In the genomic region with DNA sequence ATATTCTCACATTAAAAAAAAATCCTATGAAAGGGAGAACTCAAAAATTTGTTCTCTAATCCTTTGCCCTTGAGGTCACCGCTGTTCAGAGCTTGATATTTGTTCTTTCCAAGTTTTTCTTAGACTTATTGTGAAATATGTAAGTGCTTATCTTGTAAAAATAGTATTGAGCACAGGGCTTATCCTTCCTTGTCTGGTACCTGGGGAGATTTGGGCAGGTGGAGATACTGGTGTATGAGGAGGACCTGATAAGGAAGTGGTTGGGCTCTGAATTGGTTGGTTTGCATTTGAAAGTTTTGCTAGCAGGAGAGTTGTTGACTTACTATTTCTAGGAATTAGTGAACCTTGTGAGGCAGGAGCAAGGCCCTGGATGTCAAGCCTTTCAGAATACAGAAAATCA, we compare ENCODE assay signal across 20 cellular contexts.
"Had no signal": no experiment of that assay in that cellular context is flagged by ENCODE, and none has a peak within 500 bp of the region (broad histone marks: within the 10 kb centered on the region; RNA-seq: fewer than 3 reads in every experiment).

No MANE protein-coding gene starts in this region.

- H3K27me3 ChIP-seq: breast epithelium, dorsolateral prefrontal cortex, suprapubic skin, upper lobe of left lung had no signal

- ATAC-seq: activated CD4-positive, CD25-positive, alpha-beta regulatory T cell treated with anti-CD3 and anti-CD28 coated beads, Interleukin-2, amount 50 U/mL, for 24 hours; esophagus mucosa; natural killer cell; psoas muscle; stimulated activated naive CD8-positive, alpha-beta T cell treated with anti-CD3 and anti-CD28 coated beads, Interleukin-15, Interleukin-2, amounts not matched to agents 100 U/mL and 50 U/mL, for 24 hours; T-helper 17 cell had no signal

- H3K4me3 Mint-ChIP-seq: activated naive CD8-positive, alpha-beta T cell treated with anti-CD3 and anti-CD28 coated beads for 36 hours; natural killer cell; T-helper 17 cell had no signal

- H3K9me3 ChIP-seq: breast epithelium, psoas muscle, suprapubic skin, upper lobe of left lung had no signal

- H3K4me1 ChIP-seq: breast epithelium, psoas muscle, suprapubic skin had no signal

- H3K4me1 Mint-ChIP-seq: activated naive CD8-positive, alpha-beta T cell treated with anti-CD3 and anti-CD28 coated beads for 36 hours; natural killer cell; T-helper 17 cell had no signal

- H3K36me3 ChIP-seq: breast epithelium, suprapubic skin, upper lobe of left lung had no signal

- H3K9me3 Mint-ChIP-seq: activated naive CD8-positive, alpha-beta T cell treated with anti-CD3 and anti-CD28 coated beads for 36 hours had no signal

- DNase-seq: activated CD4-positive, alpha-beta T cell treated with anti-CD3 and anti-CD28 coated beads, Interleukin-2, amount 50 U/mL, for 4 hours; activated effector memory CD4-positive, alpha-beta T cell treated with anti-CD3 and anti-CD28 coated beads, Interleukin-2, amount 50 U/mL, for 16 hours; activated naive CD8-positive, alpha-beta T cell treated with anti-CD3 and anti-CD28 coated beads for 36 hours; activated T-cell treated with anti-CD3 and anti-CD28 coated beads, Interleukin-2, amount 50 U/mL, for 1 hour; anterior cingulate cortex; dorsolateral prefrontal cortex; glutamatergic neuron; mammary epithelial cell; natural killer cell; nucleus accumbens; psoas muscle; stimulated activated CD4-positive, alpha-beta T cell treated with anti-CD3 and anti-CD28 coated beads, Interleukin-2, amount 100 ng/mL, for 48 hours; stimulated activated naive CD8-positive, alpha-beta T cell treated with anti-CD3 and anti-CD28 coated beads, Interleukin-15, Interleukin-2, amounts not matched to agents 100 U/mL and 50 U/mL, for 24 hours; T-helper 17 cell; upper lobe of left lung had no signal

- H3K27ac Mint-ChIP-seq: activated naive CD8-positive, alpha-beta T cell treated with anti-CD3 and anti-CD28 coated beads for 36 hours; natural killer cell; T-helper 17 cell had no signal

- H3K4me3 ChIP-seq: breast epithelium, dorsolateral prefrontal cortex, psoas muscle, suprapubic skin, upper lobe of left lung had no signal

- H3K36me3 Mint-ChIP-seq: activated naive CD8-positive, alpha-beta T cell treated with anti-CD3 and anti-CD28 coated beads for 36 hours; natural killer cell had no signal

- H3K27ac ChIP-seq: breast epithelium, dorsolateral prefrontal cortex, psoas muscle, suprapubic skin, upper lobe of left lung had no signal

- FAIRE-seq: islet of Langerhans had no signal
